In genomic region chr15:84634228-84634837, GRCh38 we compare ENCODE assay signal across 8 cellular contexts. TPM values are rescaled to one million over a fixed set of nuclear protein-coding genes. Genes with fewer than 3 reads are reported as not detected.
DNase-seq lines count a peak whose midpoint lies in the region; ATAC-seq, FAIRE-seq and TF ChIP-seq lines count a peak whose summit lies in the region.

No MANE protein-coding gene starts in this region.

- H4K8ac ChIP-seq in IMR-90 (ENCODE audit: low read depth in 2 of 2, low read length in 2 of 2): peak overlapping the region; percentile 63 to 78; a peak in 3 of 4 replicates

- no peak overlapping the region; the same call in 2 of the 3 replicates for H2BK15ac ChIP-seq in IMR-90 (ENCODE audit: low read depth, low read length)

- intact Hi-C loops in IMR-90 (cut with micrococcal nuclease) (loop anchor here (10.0 kb wide), 1 partner anchor 50 kb away; no protein-coding TSS in a partner anchor), mucosa of descending colon (cut with DNase I, micrococcal nuclease) (no loop called here)

- peak overlapping the region; percentile 44; the same call in 1 of the 2 replicates for H2AK5ac ChIP-seq in IMR-90 (ENCODE audit: low read depth, low read length)

- H3K79me1 ChIP-seq in IMR-90 (ENCODE audit: low read depth in 1 of 2, low read length in 2 of 2): peaks cover 21 to 38% of the 10 kb centered on the region in 2 experiments

- WGBS in A549 (ENCODE audit: missing lambda C conversion rate): 58% methylated on average over 23 of the region's 23 CpGs
- 15% methylated on average over 14 of the region's 23 CpGs; no CpG with 5 or more reads in 1 of the 2 experiments for WGBS in IMR-90 (ENCODE audit: extremely low coverage in 2 of 2, insufficient read length in 1 of 2), 2 experiments

- H2AFZ ChIP-seq in IMR-90 (replicated peaks; ENCODE audit: low read length, poor library complexity): peak overlapping the region; percentile 92

- CTCF ChIA-PET in A549 (lab: Yijun Ruan, JAX) (interaction anchor here (0.9 to 3.1 kb wide), 9 partner anchors 9 to 294 kb away, joined by 3 to 11 read pairs (median 3); partner anchors contain the start of gene WDR73), IMR-90 (lab: Yijun Ruan, JAX) (no interaction called here), GM10248 (lab: Yijun Ruan, JAX) (interaction anchor here (0.9 to 2.5 kb wide), 4 partner anchors 15 to 64 kb away, joined by 3 to 6 read pairs (median 4); no protein-coding TSS in a partner anchor)

- H4K5ac ChIP-seq in IMR-90 (ENCODE audit: low read depth, low read length): peak overlapping the region; percentile 83; the same call in 1 of the 2 replicates

- TF ChIP-seq CTCF in A549 (IDR thresholded peaks at IDR 0.05): no peak
- TF ChIP-seq CTCF in IMR-90 (conservative IDR thresholded peaks at IDR 0.05; ENCODE audit: low read depth, low read length): no peak
- no peak for TF ChIP-seq CTCF in mucosa of descending colon (IDR thresholded peaks at IDR 0.05)
- no peak for TF ChIP-seq CTCF in omental fat pad (IDR thresholded peaks at IDR 0.05)
- no peak for TF ChIP-seq CTCF in GM10248 (IDR thresholded peaks at IDR 0.05; ENCODE audit: control extremely low read depth, extremely low read depth, low read depth, missing control alignments)

- DNase-seq in A549 (ENCODE audit: low read depth in 1 of 2, low spot score in 1 of 2) (no peak), IMR-90 (no peak), cerebellar cortex (ENCODE audit: low spot score) (peak; percentile 61), mucosa of descending colon (no peak), omental fat pad (ENCODE audit: low spot score) (no peak), GM10248 (ENCODE audit: extremely low spot score) (no peak), SW480 (ENCODE audit: low spot score) (no peak)

- H3K9ac ChIP-seq in IMR-90 (ENCODE audit: low read depth, low read length): peak overlapping the region; percentile 97

- H2BK20ac ChIP-seq in IMR-90 (ENCODE audit: low read depth, low read length): no peak overlapping the region

- H3K23ac ChIP-seq in IMR-90 (ENCODE audit: low read depth, low read length): peak overlapping the region; percentile 53; the same call in 1 of the 2 replicates

- peak overlapping the region; percentile 64; the same call in 1 of the 2 replicates for H3K4ac ChIP-seq in IMR-90 (ENCODE audit: low read depth, low read length)

- no peak overlapping the region for H4K91ac ChIP-seq in IMR-90 (ENCODE audit: insufficient read depth, low read depth, low read length)

- H3K4me3 ChIP-seq in A549 (peak overlapping the region; percentile 51), IMR-90 (ENCODE audit: insufficient read depth, low read depth, low read length) (peak overlapping the region; percentile 62), mucosa of descending colon (peak overlapping the region; percentile 30)

- no peak overlapping the region; the same call in 1 of the 2 replicates for H3K18ac ChIP-seq in IMR-90 (ENCODE audit: low read depth, low read length)

- no TSS peak for BruUV-seq in IMR-90 (replicated peaks; lab: Mats Ljungman, UMichigan)

- H3K9me3 ChIP-seq in A549 (no peaks in the 10 kb centered on the region), IMR-90 (ENCODE audit: control insufficient read depth, insufficient read depth, low read length) (no peaks in the 10 kb centered on the region), mucosa of descending colon (no peaks in the 10 kb centered on the region)

- TF ChIP-seq EP300 in A549 (IDR thresholded peaks at IDR 0.05): no peak

- TF ChIP-seq RAD21 in A549 (conservative IDR thresholded peaks at IDR 0.05 in 1 of 2, IDR thresholded peaks at IDR 0.05 in 1 of 2) (no peak; a peak in 1 of 5 replicates), IMR-90 (IDR thresholded peaks at IDR 0.05; ENCODE audit: low read length) (no peak)

- dilution Hi-C loops in IMR-90 (cut with HindIII; ENCODE audit: low sequenced_read_pairs, unreplicated experiment): no loop called here

- POLR2A ChIA-PET in A549 (lab: Yijun Ruan, JAX): no interaction called here
- POLR2A ChIA-PET in IMR-90 (lab: Charles Lee; ENCODE audit: unreplicated experiment): no interaction called here
- POLR2A ChIA-PET in GM10248 (lab: Yijun Ruan, JAX): no interaction called here

- peaks cover 7% of the 10 kb centered on the region; the same call in 1 of the 2 replicates for H4K20me1 ChIP-seq in IMR-90 (ENCODE audit: insufficient read depth, low read length)

- H3K4me2 ChIP-seq in A549: peak overlapping the region; percentile 87
- peak overlapping the region; percentile 99 for H3K4me2 ChIP-seq in IMR-90 (ENCODE audit: low read depth, low read length)

- ATAC-seq in A549: no peak
- no peak for ATAC-seq in IMR-90 (ENCODE audit: low read depth)
- no peak for ATAC-seq in mucosa of descending colon
- no peak for ATAC-seq in HG03342 (IDR thresholded peaks at IDR 0.05; ENCODE audit: unreplicated experiment)
- no peak for ATAC-seq in omental fat pad (ENCODE audit: low FRiP score)

- H3K36me3 ChIP-seq in IMR-90 (ENCODE audit: control insufficient read depth, insufficient read depth, low read length): peaks cover 15% of the 10 kb centered on the region
- H3K36me3 ChIP-seq in mucosa of descending colon (ENCODE audit: low read depth): peaks cover 4% of the 10 kb centered on the region

- H3K56ac ChIP-seq in IMR-90 (ENCODE audit: extremely low read depth, insufficient read depth, low read length): no peak overlapping the region; the same call in 1 of the 2 replicates

- peak overlapping the region; percentile 89 for H2BK5ac ChIP-seq in IMR-90 (ENCODE audit: low read depth, low read length, poor library complexity, severe bottlenecking)

- in situ Hi-C loops in IMR-90 (cut with MboI; ENCODE audit: low sequenced_read_pairs): no loop called here

- no peak for TF ChIP-seq POLR2A in A549 (IDR thresholded peaks at IDR 0.05; ENCODE audit: low read length)
- TF ChIP-seq POLR2A in IMR-90 (IDR thresholded peaks at IDR 0.05; ENCODE audit: low read depth, low read length): no peak

- no peak for FAIRE-seq in A549 (lab: Jason Lieb, UNC)

- peaks cover 24% of the 10 kb centered on the region; the same call in 2 of the 3 replicates for H3K4me1 ChIP-seq in A549
- H3K4me1 ChIP-seq in IMR-90 (ENCODE audit: control insufficient read depth, insufficient read depth, low read length): peaks cover 11% of the 10 kb centered on the region
- peaks cover 19% of the 10 kb centered on the region for H3K4me1 ChIP-seq in mucosa of descending colon (ENCODE audit: low read depth)

- H3K14ac ChIP-seq in IMR-90 (replicated peaks; ENCODE audit: low read depth, low read length): peak overlapping the region; percentile 79

- H3K27ac ChIP-seq in A549: peak overlapping the region; percentile 63 to 87
- H3K27ac ChIP-seq in IMR-90 (ENCODE audit: insufficient read depth, low read length): peak overlapping the region; percentile 19; the same call in 1 of the 2 replicates

- peaks cover 16% of the 10 kb centered on the region for H3K9me1 ChIP-seq in IMR-90 (ENCODE audit: insufficient read depth, low read length)

- no peak overlapping the region for H2BK120ac ChIP-seq in IMR-90 (ENCODE audit: low read depth, low read length)

- H2AK9ac ChIP-seq in IMR-90 (replicated peaks; ENCODE audit: low read depth, low read length, poor library complexity): peak overlapping the region; percentile 85

- H3K27me3 ChIP-seq in IMR-90 (ENCODE audit: control insufficient read depth, insufficient read depth, low read length): no peaks in the 10 kb centered on the region

TF ChIP-seq in A549, 52 proteins besides CTCF, POLR2A, EP300 and RAD21 (continues in another document):
- TF ChIP-seq HOXB5 (CRISPR knock-in tag; IDR thresholded peaks at IDR 0.05) (no peak), POLR2AphosphoS2 (conservative IDR thresholded peaks at IDR 0.05; ENCODE audit: low read length) (no peak), CHD4 (IDR thresholded peaks at IDR 0.05; ENCODE audit: borderline replicate concordance) (no peak)

TF ChIP-seq in IMR-90, 13 proteins besides CTCF, POLR2A, EP300 and RAD21 (continues in another document):
- TF ChIP-seq CEBPB (IDR thresholded peaks at IDR 0.05; ENCODE audit: low read depth, low read length): no peak
- TF ChIP-seq MAZ (IDR thresholded peaks at IDR 0.05; ENCODE audit: borderline replicate concordance, low read depth, low read length): no peak

RNA-seq across cellular contexts. Expression of gene WDR73, which starts 19.8 kb away (rescaled TPM):
- polyA plus RNA-seq in A549 (2011; rRNA removed) (44.7 and 45.9 TPM in 2 replicates), A549 (2017; fragmentation: RNase III; extraction: RNeasy Plus Mini Kit Qiagen cat#74134 plus additional on column Dnase treatment) (41.0 to 46.1 TPM (median 45.3 TPM) in 3 replicates), IMR-90 (2012; rRNA removed) (18.8 and 21.5 TPM in 2 replicates)
- 38.4 and 38.6 TPM in 2 replicates for polyA plus RNA-seq in A549 (2012; cell fraction: cytosol; rRNA removed)
- 67.9 and 79.4 TPM in 2 replicates for polyA plus RNA-seq in A549 (2012; cell fraction: nucleus; rRNA removed)
- 44.1 and 52.4 TPM in 2 replicates for polyA minus RNA-seq in A549 (2011; rRNA and poly(A)+ RNA removed)
- total RNA-seq in IMR-90 (2012; rRNA removed) (18.6 and 25.5 TPM in 2 replicates), mucosa of descending colon (10 to 100 TPM; 18.2 to 27.1 (median 24.9) TPM), omental fat pad (10 to 100 TPM; 13.7 to 26.8 (median 20.4) TPM)
- 10.0 and 14.8 TPM in 2 replicates for polyA plus RNA-seq in IMR-90 (2012; cell fraction: cytosol; rRNA removed)
- polyA plus RNA-seq in IMR-90 (2012; cell fraction: nucleus; rRNA removed; ENCODE audit: low replicate concordance): 56.1 and 58.7 TPM in 2 replicates

RNA-seq across cellular contexts. Expression of gene NMB, which starts 23.7 kb away (rescaled TPM):
- polyA plus RNA-seq in A549 (2011; rRNA removed) (10.1 and 16.1 TPM in 2 replicates), A549 (2017; fragmentation: RNase III; extraction: RNeasy Plus Mini Kit Qiagen cat#74134 plus additional on column Dnase treatment) (13.2 to 22.4 TPM (median 18.5 TPM) in 3 replicates), IMR-90 (2012; rRNA removed) (3.8 and 5.1 TPM in 2 replicates)
- 11.1 and 15.9 TPM in 2 replicates for polyA plus RNA-seq in A549 (2012; cell fraction: cytosol; rRNA removed)
- polyA plus RNA-seq in A549 (2012; cell fraction: nucleus; rRNA removed): 9.6 and 10.3 TPM in 2 replicates
- polyA minus RNA-seq in A549 (2011; rRNA and poly(A)+ RNA removed): 3.5 and 5.7 TPM in 2 replicates
- total RNA-seq in IMR-90 (2012; rRNA removed) (1.3 and 1.4 TPM in 2 replicates), mucosa of descending colon (1 to 10 TPM; 1.5 to 4.0 (median 3.9) TPM), omental fat pad (10 to 100 TPM; 18.4 to 89.3 (median 29.9) TPM)
- polyA plus RNA-seq in IMR-90 (2012; cell fraction: cytosol; rRNA removed): 1.8 and 5.9 TPM in 2 replicates
- 1.3 and 2.6 TPM in 2 replicates for polyA plus RNA-seq in IMR-90 (2012; cell fraction: nucleus; rRNA removed; ENCODE audit: low replicate concordance)

RNA-seq across cellular contexts. Expression of gene ZSCAN2, which starts 33.5 kb away (rescaled TPM):
- 16.2 and 16.5 TPM in 2 replicates for polyA plus RNA-seq in A549 (2011; rRNA removed)
- 17.8 and 17.9 TPM in 2 replicates for polyA plus RNA-seq in A549 (2012; cell fraction: cytosol; rRNA removed)
- 10.7 and 13.1 TPM in 2 replicates for polyA plus RNA-seq in A549 (2012; cell fraction: nucleus; rRNA removed)
- 14.9 to 17.5 TPM (median 17.2 TPM) in 3 replicates for polyA plus RNA-seq in A549 (2017; fragmentation: RNase III; extraction: RNeasy Plus Mini Kit Qiagen cat#74134 plus additional on column Dnase treatment)
- polyA minus RNA-seq in A549 (2011; rRNA and poly(A)+ RNA removed): 15.0 and 21.1 TPM in 2 replicates
- total RNA-seq in IMR-90 (2012; rRNA removed): 15.0 and 18.3 TPM in 2 replicates
- polyA plus RNA-seq in IMR-90 (2012; rRNA removed): 10.4 and 11.1 TPM in 2 replicates
- polyA plus RNA-seq in IMR-90 (2012; cell fraction: cytosol; rRNA removed): 11.1 and 12.0 TPM in 2 replicates
- polyA plus RNA-seq in IMR-90 (2012; cell fraction: nucleus; rRNA removed; ENCODE audit: low replicate concordance): 6.0 and 6.9 TPM in 2 replicates
- total RNA-seq in mucosa of descending colon: 1 to 10 TPM; 8.6 to 9.4 (median 9.4) TPM
- total RNA-seq in omental fat pad: 10 to 100 TPM in 3 of 4 donors, 1 to 10 TPM in 1; 8.4 to 16.3 (median 13.0) TPM
